Comparison of ENCODE assay signal across 6 cellular contexts in genomic region chr4:171353535-171353934, GRCh38.
"Had no signal": no experiment of that assay in that cellular context is flagged by ENCODE, and none has a peak within 500 bp of the region (broad histone marks: within the 10 kb centered on the region; RNA-seq: fewer than 3 reads in every experiment).

No MANE protein-coding gene starts in this region.

- H3K4me1 Mint-ChIP-seq: GM23338, IgD-negative memory B cell had no signal

- DNase-seq: H7, HFFc6, KBM-7 had no signal

- H3K9me3 Mint-ChIP-seq: GM23338, IgD-negative memory B cell had no signal

- H3K27me3 Mint-ChIP-seq: IgD-negative memory B cell had no signal

- H3K36me3 Mint-ChIP-seq: IgD-negative memory B cell had no signal

- H3K4me3 ChIP-seq: GM23338, HAP-1 had no signal

- H3K27ac Mint-ChIP-seq: GM23338, HFFc6, IgD-negative memory B cell had no signal

- H3K4me3 Mint-ChIP-seq: GM23338, HFFc6, IgD-negative memory B cell had no signal
